ENCODE assay signal across 1 cellular context in genomic region chr2:20519309-20519708, GRCh38.
TF ChIP-seq lines count a peak whose summit lies in the region.

No MANE protein-coding gene starts in this region.

TF ChIP-seq in HepG2, 621 proteins besides CTCF, POLR2A, EP300 and RAD21 (continued from another document):
- TF ChIP-seq, protein P1, sequence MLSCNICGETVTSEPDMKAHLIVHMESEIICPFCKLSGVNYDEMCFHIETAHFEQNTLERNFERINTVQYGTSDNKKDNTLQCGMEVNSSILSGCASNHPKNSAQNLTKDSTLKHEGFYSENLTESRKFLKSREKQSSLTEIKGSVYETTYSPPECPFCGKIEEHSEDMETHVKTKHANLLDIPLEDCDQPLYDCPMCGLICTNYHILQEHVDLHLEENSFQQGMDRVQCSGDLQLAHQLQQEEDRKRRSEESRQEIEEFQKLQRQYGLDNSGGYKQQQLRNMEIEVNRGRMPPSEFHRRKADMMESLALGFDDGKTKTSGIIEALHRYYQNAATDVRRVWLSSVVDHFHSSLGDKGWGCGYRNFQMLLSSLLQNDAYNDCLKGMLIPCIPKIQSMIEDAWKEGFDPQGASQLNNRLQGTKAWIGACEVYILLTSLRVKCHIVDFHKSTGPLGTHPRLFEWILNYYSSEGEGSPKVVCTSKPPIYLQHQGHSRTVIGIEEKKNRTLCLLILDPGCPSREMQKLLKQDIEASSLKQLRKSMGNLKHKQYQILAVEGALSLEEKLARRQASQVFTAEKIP (CRISPR knock-in tag; IDR thresholded peaks at IDR 0.05; ENCODE audit: borderline replicate concordance) = no peak
- no peak for TF ChIP-seq KDM2A (CRISPR knock-in tag; IDR thresholded peaks at IDR 0.05; ENCODE audit: borderline replicate concordance, low read depth)
- no peak for TF ChIP-seq HOMEZ (CRISPR knock-in tag; IDR thresholded peaks at IDR 0.05; ENCODE audit: low read depth)
- TF ChIP-seq ZNF709 (CRISPR knock-in tag; IDR thresholded peaks at IDR 0.05) = no peak
- no peak for TF ChIP-seq ZNF253 (CRISPR knock-in tag; IDR thresholded peaks at IDR 0.05; ENCODE audit: borderline replicate concordance)
- TF ChIP-seq ARID5B (CRISPR knock-in tag; IDR thresholded peaks at IDR 0.05) = no peak
- TF ChIP-seq, protein P2, sequence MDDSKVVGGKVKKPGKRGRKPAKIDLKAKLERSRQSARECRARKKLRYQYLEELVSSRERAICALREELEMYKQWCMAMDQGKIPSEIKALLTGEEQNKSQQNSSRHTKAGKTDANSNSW (CRISPR knock-in tag; IDR thresholded peaks at IDR 0.05; ENCODE audit: borderline replicate concordance) = no peak
- TF ChIP-seq, protein P3, sequence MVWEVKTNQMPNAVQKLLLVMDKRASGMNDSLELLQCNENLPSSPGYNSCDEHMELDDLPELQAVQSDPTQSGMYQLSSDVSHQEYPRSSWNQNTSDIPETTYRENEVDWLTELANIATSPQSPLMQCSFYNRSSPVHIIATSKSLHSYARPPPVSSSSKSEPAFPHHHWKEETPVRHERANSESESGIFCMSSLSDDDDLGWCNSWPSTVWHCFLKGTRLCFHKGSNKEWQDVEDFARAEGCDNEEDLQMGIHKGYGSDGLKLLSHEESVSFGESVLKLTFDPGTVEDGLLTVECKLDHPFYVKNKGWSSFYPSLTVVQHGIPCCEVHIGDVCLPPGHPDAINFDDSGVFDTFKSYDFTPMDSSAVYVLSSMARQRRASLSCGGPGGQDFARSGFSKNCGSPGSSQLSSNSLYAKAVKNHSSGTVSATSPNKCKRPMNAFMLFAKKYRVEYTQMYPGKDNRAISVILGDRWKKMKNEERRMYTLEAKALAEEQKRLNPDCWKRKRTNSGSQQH (CRISPR knock-in tag; IDR thresholded peaks at IDR 0.05; ENCODE audit: low read depth) = no peak
TF ChIP-seq in HepG2: peak in this region for 0.
